ENCODE assay signal across 1 cellular context in the genomic region with DNA sequence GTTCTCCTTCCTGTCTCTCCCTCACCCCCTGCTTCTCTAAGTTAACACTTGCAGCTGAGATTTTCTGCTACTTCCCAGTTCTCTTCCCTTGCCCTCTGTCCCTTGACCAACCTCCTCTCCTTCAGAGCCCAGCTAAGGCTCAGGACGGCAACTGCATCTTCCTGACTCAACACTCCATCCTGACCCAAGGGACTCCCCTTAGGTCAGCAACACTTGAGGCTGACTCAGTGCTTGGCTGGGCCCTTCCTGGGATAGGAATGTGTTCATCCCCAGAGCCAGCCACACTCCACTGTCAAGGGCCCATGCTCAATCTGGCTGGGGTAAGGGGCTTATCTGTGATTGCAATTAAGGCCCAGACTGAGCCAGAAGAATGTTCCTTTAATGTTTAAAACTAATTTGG.
TF ChIP-seq lines count a peak whose summit lies in the region.

No MANE protein-coding gene starts in this region.

TF ChIP-seq in IMR-90, 13 proteins besides CTCF, POLR2A, EP300 and RAD21:
- TF ChIP-seq FOS (IDR thresholded peaks at IDR 0.05; ENCODE audit: low read depth, low read length) (peak; percentile 38; the same call in 1 of the 2 replicates), MXI1 (IDR thresholded peaks at IDR 0.05; ENCODE audit: borderline replicate concordance, low read depth, low read length) (peak; percentile 44; the same call in 1 of the 2 replicates), BHLHE40 (IDR thresholded peaks at IDR 0.05; ENCODE audit: low read depth, low read length) (no peak), MAFK (IDR thresholded peaks at IDR 0.05; ENCODE audit: low read depth, low read length) (peak; percentile 82)
